ENCODE assay signal across 1 cellular context in genomic region chr1:116372651-116373444, GRCh38.
TF ChIP-seq lines count a peak whose summit lies in the region.

Gene ATP1A1 (plus strand): TSS chr1:116373244. CDS start chr1:116373512, 268 bp downstream.

TF ChIP-seq in WTC11, 78 proteins besides CTCF, POLR2A, EP300 and RAD21 (continued from another document and continues in another):
- no peak; the same call in 1 of the 2 replicates for TF ChIP-seq ARID4B (CRISPR knock-in tag; IDR thresholded peaks at IDR 0.05; ENCODE audit: borderline replicate concordance)
- TF ChIP-seq NFATC4 (CRISPR knock-in tag; IDR thresholded peaks at IDR 0.05) = no peak
- TF ChIP-seq CBFB (CRISPR knock-in tag; IDR thresholded peaks at IDR 0.05; ENCODE audit: low read depth) = no peak
- no peak for TF ChIP-seq ZNF121 (CRISPR knock-in tag; IDR thresholded peaks at IDR 0.05)
- TF ChIP-seq EMX1 (CRISPR knock-in tag; IDR thresholded peaks at IDR 0.05) = no peak
- no peak for TF ChIP-seq ZBTB43 (CRISPR knock-in tag; IDR thresholded peaks at IDR 0.05)
- no peak for TF ChIP-seq TCF7 (CRISPR knock-in tag; IDR thresholded peaks at IDR 0.05; ENCODE audit: low read depth)
- no peak for TF ChIP-seq TEAD4 (CRISPR knock-in tag; IDR thresholded peaks at IDR 0.05)
- TF ChIP-seq NR3C1 (CRISPR knock-in tag; conservative IDR thresholded peaks at IDR 0.05; ENCODE audit: low read depth) = no peak
- no peak for TF ChIP-seq MLX (CRISPR knock-in tag; IDR thresholded peaks at IDR 0.05)
- no peak for TF ChIP-seq RELA (CRISPR knock-in tag; IDR thresholded peaks at IDR 0.05; ENCODE audit: borderline replicate concordance)
- 0 out of 2 replicates have a peak, but pooled peaks have one; percentile 58 for TF ChIP-seq HMGXB4 (CRISPR knock-in tag; IDR thresholded peaks at IDR 0.05)
- no peak for TF ChIP-seq PRRX2 (CRISPR knock-in tag; IDR thresholded peaks at IDR 0.05)
- no peak for TF ChIP-seq RORB (CRISPR knock-in tag; IDR thresholded peaks at IDR 0.05)
- 0 out of 2 replicates have a peak, but pooled peaks have one; percentile 18 for TF ChIP-seq GABPB1 (CRISPR knock-in tag; IDR thresholded peaks at IDR 0.05)
- TF ChIP-seq ETV6 (CRISPR knock-in tag; IDR thresholded peaks at IDR 0.05) = peak; percentile 70
- peak; percentile 46 for TF ChIP-seq ZNF423 (CRISPR knock-in tag; IDR thresholded peaks at IDR 0.05)
- TF ChIP-seq SMAD4 (CRISPR knock-in tag; IDR thresholded peaks at IDR 0.05) = no peak
- no peak for TF ChIP-seq FOXJ3 (CRISPR knock-in tag; IDR thresholded peaks at IDR 0.05; ENCODE audit: borderline replicate concordance)
- no peak for TF ChIP-seq IRF2 (CRISPR knock-in tag; IDR thresholded peaks at IDR 0.05; ENCODE audit: borderline replicate concordance, low read depth)
- no peak for TF ChIP-seq E2F4 (CRISPR knock-in tag; IDR thresholded peaks at IDR 0.05; ENCODE audit: borderline replicate concordance, low read depth)
- TF ChIP-seq FOXP4 (CRISPR knock-in tag; IDR thresholded peaks at IDR 0.05) = no peak
- no peak for TF ChIP-seq ZNF219 (CRISPR knock-in tag; IDR thresholded peaks at IDR 0.05; ENCODE audit: borderline replicate concordance)
- TF ChIP-seq SMAD3 (CRISPR knock-in tag; IDR thresholded peaks at IDR 0.05; ENCODE audit: borderline replicate concordance) = no peak
- TF ChIP-seq FOXK1 (CRISPR knock-in tag; IDR thresholded peaks at IDR 0.05) = peak; percentile 69; the same call in 1 of the 2 replicates
- TF ChIP-seq ZNF232 (CRISPR knock-in tag; IDR thresholded peaks at IDR 0.05) = no peak
- TF ChIP-seq JUN (CRISPR knock-in tag; IDR thresholded peaks at IDR 0.05) = no peak
- no peak for TF ChIP-seq ZNF138 (CRISPR knock-in tag; conservative IDR thresholded peaks at IDR 0.05)
- TF ChIP-seq SOX15 (CRISPR knock-in tag; IDR thresholded peaks at IDR 0.05) = no peak
- TF ChIP-seq ZNF416 (CRISPR knock-in tag; IDR thresholded peaks at IDR 0.05) = no peak
- no peak for TF ChIP-seq GTF2I (CRISPR knock-in tag; conservative IDR thresholded peaks at IDR 0.05)
- TF ChIP-seq TP53 (CRISPR knock-in tag; IDR thresholded peaks at IDR 0.05) = no peak
- no peak for TF ChIP-seq ATF6 (CRISPR knock-in tag; IDR thresholded peaks at IDR 0.05)
- peak; percentile 61; the same call in 1 of the 2 replicates for TF ChIP-seq USF1 (CRISPR knock-in tag; IDR thresholded peaks at IDR 0.05)
- TF ChIP-seq CREM (CRISPR knock-in tag; IDR thresholded peaks at IDR 0.05) = no peak; the same call in 1 of the 2 replicates
- TF ChIP-seq MYBL2 (CRISPR knock-in tag; IDR thresholded peaks at IDR 0.05) = no peak; the same call in 1 of the 2 replicates
- no peak for TF ChIP-seq IRF1 (CRISPR knock-in tag; IDR thresholded peaks at IDR 0.05)
- no peak for TF ChIP-seq KAT7 (CRISPR knock-in tag; IDR thresholded peaks at IDR 0.05; ENCODE audit: borderline replicate concordance)
- TF ChIP-seq SP1 (CRISPR knock-in tag; conservative IDR thresholded peaks at IDR 0.05) = peak; percentile 95
- TF ChIP-seq PREB (CRISPR knock-in tag; IDR thresholded peaks at IDR 0.05; ENCODE audit: borderline replicate concordance) = no peak
- no peak for TF ChIP-seq ATF2 (CRISPR knock-in tag; IDR thresholded peaks at IDR 0.05; ENCODE audit: borderline replicate concordance, low read depth)
- no peak for TF ChIP-seq GRHL2 (CRISPR knock-in tag; IDR thresholded peaks at IDR 0.05; ENCODE audit: insufficient replicate concordance, severe bottlenecking)
- no peak for TF ChIP-seq ATF3 (CRISPR knock-in tag; conservative IDR thresholded peaks at IDR 0.05)
